17 cellular contexts compared by ENCODE assay signal in genomic region chr18:78699516-78699915, GRCh38.
DNase-seq lines count a peak whose midpoint lies in the region; TF ChIP-seq lines count a peak whose summit lies in the region.
"Had no signal": no experiment of that assay in that cellular context is flagged by ENCODE, and none has a peak within 500 bp of the region (broad histone marks: within the 10 kb centered on the region; RNA-seq: fewer than 3 reads in every experiment).

No MANE protein-coding gene starts in this region.

- H3T11ph ChIP-seq in H9 (ENCODE audit: low read length): no peak overlapping the region

- H3K9me3 ChIP-seq in H9 (ENCODE audit: control insufficient read depth, low read depth, low read length) (no peaks in the 10 kb centered on the region), prostate gland (no peaks in the 10 kb centered on the region)
- H3K9me3 ChIP-seq: Caco-2 had no signal

- H3K9me3 Mint-ChIP-seq in H9: no peaks in the 10 kb centered on the region; a peak in 1 of 5 replicates
- H3K9me3 Mint-ChIP-seq in brain: peaks cover 0 to 57% (median 8%) of the 10 kb centered on the region in 5 experiments

- H4K20me1 ChIP-seq in H9 (ENCODE audit: control insufficient read depth, insufficient read depth, insufficient read length): no peaks in the 10 kb centered on the region

- H3K23ac ChIP-seq in H9 (ENCODE audit: insufficient read length, low read depth, low read length): no peak overlapping the region

- H3K14ac ChIP-seq in H9 (ENCODE audit: insufficient read depth, low read length): peak overlapping the region; percentile 40; the same call in 1 of the 2 replicates

- H3K4me3 ChIP-seq in prostate gland: no peak overlapping the region

- TF ChIP-seq POLR2A in prostate gland (IDR thresholded peaks at IDR 0.05): no peak

- H4K5ac ChIP-seq in H9 (ENCODE audit: insufficient read length, low read depth, low read length): no peak overlapping the region

- H3K27ac ChIP-seq in H9 (ENCODE audit: insufficient read length, low read depth, low read length) (no peak overlapping the region), prostate gland (no peak overlapping the region)

- no peak overlapping the region for H2BK20ac ChIP-seq in H9 (ENCODE audit: low read depth, low read length, poor library complexity, severe bottlenecking)

- H2AFZ ChIP-seq in H9 (ENCODE audit: low read length): no peak overlapping the region

- no peak overlapping the region for H3K4me2 ChIP-seq in H9 (ENCODE audit: insufficient read depth, insufficient read length, low read length)

- H3K36me3 Mint-ChIP-seq in H9 (ENCODE audit: insufficient read depth in 1 of 3, low read depth in 3 of 3) (peaks cover 0 to 2% (median 0%) of the 10 kb centered on the region in 3 experiments; a peak in 2 of 7 replicates), brain (no peaks in the 10 kb centered on the region)
- H3K36me3 Mint-ChIP-seq: CD4-positive, CD25-positive, alpha-beta regulatory T cell had no signal

- H4K8ac ChIP-seq in H9 (replicated peaks; ENCODE audit: insufficient read length, low read depth, low read length): no peak overlapping the region

- no peaks in the 10 kb centered on the region for H3K79me1 ChIP-seq in H9 (ENCODE audit: insufficient read depth, low read depth, low read length, poor library complexity, severe bottlenecking)

- DNase-seq in COLO668 (lab: John Stamatoyannopoulos, UW; ENCODE audit: unreplicated experiment): peak; percentile 15
- DNase-seq in H9: no peak
- peak; percentile 34 for DNase-seq in prostate gland (ENCODE audit: low spot score)
- DNase-seq in DMS53 (lab: John Stamatoyannopoulos, UW): no peak
- DNase-seq in amniotic stem cell (lab: John Stamatoyannopoulos, UW): no peak
- no peak for DNase-seq in activated CD4-positive, CD25-positive, alpha-beta regulatory T cell (lab: John Stamatoyannopoulos, UW)
- DNase-seq: Caco-2; CD4-positive, CD25-positive, alpha-beta regulatory T cell; DMS 273 treated with DMSO at 0.1 percent for 48 hours; GOT3; NCI-H1105; NCI-H187; NCI-H446; NCI-H748 treated with DMSO at 0.1 percent for 48 hours; SIG-M5 had no signal

- H2BK120ac ChIP-seq in H9 (ENCODE audit: low read depth, low read length, poor library complexity, severe bottlenecking): no peak overlapping the region

- H3K4me3 Mint-ChIP-seq in H9 (no peak overlapping the region), brain (no peak overlapping the region)
- H3K4me3 Mint-ChIP-seq: CD4-positive, CD25-positive, alpha-beta regulatory T cell; IgD-negative memory B cell had no signal

- H3K4me1 Mint-ChIP-seq in H9 (peaks cover 13 to 47% of the 10 kb centered on the region in 2 experiments), brain (peaks cover 52% of the 10 kb centered on the region)
- H3K4me1 Mint-ChIP-seq: CD4-positive, CD25-positive, alpha-beta regulatory T cell; IgD-negative memory B cell had no signal

- H3K79me2 ChIP-seq in H9 (ENCODE audit: insufficient read depth, low read length): no peaks in the 10 kb centered on the region

- no peak overlapping the region for H2AK5ac ChIP-seq in H9 (ENCODE audit: insufficient read length, low read length)

- H3K27me3 ChIP-seq in H9 (ENCODE audit: insufficient read depth, low read length): no peaks in the 10 kb centered on the region
- H3K27me3 ChIP-seq in prostate gland (replicated peaks; ENCODE audit: insufficient read depth): peaks cover 3% of the 10 kb centered on the region

- H2BK12ac ChIP-seq in H9 (ENCODE audit: insufficient read length, low read depth, low read length): no peak overlapping the region

- no peak overlapping the region for H2BK15ac ChIP-seq in H9 (ENCODE audit: low read depth, low read length)

- H3K36me3 ChIP-seq in prostate gland: no peaks in the 10 kb centered on the region

- H3K4ac ChIP-seq in H9 (ENCODE audit: low read depth, low read length): no peak overlapping the region

- H3K27me3 Mint-ChIP-seq in H9 (ENCODE audit: low read depth) (peaks cover 7% of the 10 kb centered on the region), brain (peaks cover 9% of the 10 kb centered on the region)
- H3K27me3 Mint-ChIP-seq: CD4-positive, CD25-positive, alpha-beta regulatory T cell; IgD-negative memory B cell had no signal

- no peak overlapping the region for H3K9ac ChIP-seq in H9 (ENCODE audit: extremely low read depth, insufficient read length, low read length)

- intact Hi-C loops in prostate gland (cut with DNase I): no loop called here

- no peaks in the 10 kb centered on the region; the same call in 1 of the 2 replicates for H3K4me1 ChIP-seq in H9 (ENCODE audit: insufficient read depth, low read length)
- peaks cover 2% of the 10 kb centered on the region for H3K4me1 ChIP-seq in prostate gland (replicated peaks)
- H3K4me1 ChIP-seq: Caco-2 had no signal

- no peak overlapping the region for H3K18ac ChIP-seq in H9 (ENCODE audit: insufficient read length, low read depth, low read length)

- no CpG with 5 or more reads among the region's 13 CpGs for WGBS in H9 (ENCODE audit: extremely low coverage, insufficient read length, low lambda C conversion rate)
- WGBS in prostate gland: 35% methylated on average over 13 of the region's 13 CpGs

- H3K23me2 ChIP-seq in H9 (ENCODE audit: insufficient read length, low read depth, low read length, poor library complexity, severe bottlenecking): no peaks in the 10 kb centered on the region

- peak overlapping the region in 1 of 3 experiments; percentile 21; a peak in 1 of 7 replicates for H3K27ac Mint-ChIP-seq in H9
- peak overlapping the region in 3 of 5 experiments; percentile 28 to 89 (median 77) for H3K27ac Mint-ChIP-seq in brain
- H3K27ac Mint-ChIP-seq: CD4-positive, CD25-positive, alpha-beta regulatory T cell; IgD-negative memory B cell had no signal

- H2BK5ac ChIP-seq in H9 (ENCODE audit: insufficient read length, low read length): no peak overlapping the region

- H3K56ac ChIP-seq in H9 (ENCODE audit: insufficient read length, low read depth, low read length): no peak overlapping the region

- no peak for TF ChIP-seq CTCF in H9 (conservative IDR thresholded peaks at IDR 0.05)
- no peak for TF ChIP-seq CTCF in brain (conservative IDR thresholded peaks at IDR 0.05)
- TF ChIP-seq CTCF in prostate gland (IDR thresholded peaks at IDR 0.05): no peak

- no peak overlapping the region for H4K91ac ChIP-seq in H9 (ENCODE audit: insufficient read length, low read depth, low read length)

Comparison
In these comparisons a context has a peak if more than half of its experiments do, and no peak if none do; other contexts are left out.
1. DNase-seq: peak in COLO668 (single experiment) and prostate gland (single experiment); none in H9 (single experiment), DMS53 (single experiment), amniotic stem cell (single experiment) and activated CD4-positive, CD25-positive, alpha-beta regulatory T cell (0 of 4).